ENCODE assay signal across 24 cellular contexts in genomic region chr7:42400373-42400772, GRCh38.
A peak's percentile ranks its signal among the peaks of the same experiment; 100 is the strongest.
DNase-seq lines count a peak whose midpoint lies in the region; ATAC-seq, FAIRE-seq and TF ChIP-seq lines count a peak whose summit lies in the region.
"Had no signal": no experiment of that assay in that cellular context is flagged by ENCODE, and none has a peak within 500 bp of the region (broad histone marks: within the 10 kb centered on the region; RNA-seq: fewer than 3 reads in every experiment).

No MANE protein-coding gene starts in this region.

- in situ Hi-C loops in HepG2 (cut with HindIII; ENCODE audit: extremely low pct_ligation_motif_present, low pct_unique_long_range_greater_than_20kb), result no loop called here

- no peak overlapping the region for H2AFZ ChIP-seq in HepG2 (ENCODE audit: low read length)

- no peak overlapping the region for H3K27ac ChIP-seq in HepG2 (ENCODE audit: extremely low read length, insufficient read depth, low read length)
- no peak overlapping the region for H3K27ac ChIP-seq in right lobe of liver
- H3K27ac ChIP-seq: BLaER1 had no signal

- intact Hi-C loops in HepG2 (cut with micrococcal nuclease; ENCODE audit: unreplicated experiment) (no loop called here), right lobe of liver (cut with DNase I) (no loop called here)

- H4K20me1 ChIP-seq in HepG2 (ENCODE audit: insufficient read depth, low read length), result no peaks in the 10 kb centered on the region
- H4K20me1 ChIP-seq: BLaER1 had no signal

- H3K9ac ChIP-seq in HepG2 (ENCODE audit: insufficient read depth, low read depth, low read length), result no peak overlapping the region
- H3K9ac ChIP-seq: BLaER1 had no signal

- TF ChIP-seq RAD21 in HepG2 (CRISPR knock-in tag; IDR thresholded peaks at IDR 0.05), result no peak

- TF ChIP-seq CTCF in HepG2 (CRISPR knock-in tag; IDR thresholded peaks at IDR 0.05) (no peak), right lobe of liver (IDR thresholded peaks at IDR 0.05) (no peak)

- DNase-seq in HepG2 (ENCODE audit: low spot score) (no peak), right lobe of liver (no peak), cerebellar cortex (ENCODE audit: low spot score) (peak; percentile 3), medulla oblongata (ENCODE audit: extremely low spot score) (no peak), HUDEP-2 (lab: John Stamatoyannopoulos, UW; ENCODE audit: unreplicated experiment in 76 of 76) (no peak)
- DNase-seq: 8988T; ACHN; BE2C; CD4-positive, alpha-beta memory T cell; CD4-positive, CD25-positive, alpha-beta regulatory T cell; CD8-positive, alpha-beta memory T cell; COR-L47; DMS 273 treated with DMSO at 0.1 percent for 48 hours; DMS153; DMS53; DMS79; DND-41; EL; GDM1 had no signal

- H3K79me2 ChIP-seq in HepG2 (ENCODE audit: insufficient read depth, low read length), result no peaks in the 10 kb centered on the region

- peak; percentile 43 for FAIRE-seq in HepG2 (lab: Jason Lieb, UNC)
- FAIRE-seq: A204.1, GM12878, GM12892, GM18507 had no signal

- BruUV-seq in HepG2 (replicated peaks; lab: Mats Ljungman, UMichigan), result no TSS peak

- 3% methylated on average over 4 of the region's 4 CpGs for WGBS in HepG2 (ENCODE audit: low lambda C conversion rate)
- WGBS in right lobe of liver (ENCODE audit: insufficient coverage, low coverage, low lambda C conversion rate, missing lambda C conversion rate), result 38% methylated on average over 4 of the region's 4 CpGs

- no peaks in the 10 kb centered on the region for H3K9me3 ChIP-seq in HepG2 (ENCODE audit: low read length)
- H3K9me3 ChIP-seq in right lobe of liver, result no peaks in the 10 kb centered on the region
- H3K9me3 ChIP-seq: BE2C, BLaER1 had no signal

- POLR2A ChIA-PET in HepG2 (lab: Yijun Ruan, JAX), result no interaction called here

- ATAC-seq in HepG2, result peak; percentile 58; the same call in 2 of the 3 replicates
- ATAC-seq in right lobe of liver, result no peak
- ATAC-seq: GM12878 had no signal

- CTCF ChIA-PET in HepG2 (lab: Yijun Ruan, JAX; ENCODE audit: low intra/inter-chr PET ratio, low total read pairs), result no interaction called here

- H3K4me3 ChIP-seq in HepG2 (replicated peaks in 1 of 3; ENCODE audit: insufficient read depth in 1 of 3, low read depth in 2 of 3, low read length in 3 of 3) (no peak overlapping the region), right lobe of liver (no peak overlapping the region)
- H3K4me3 ChIP-seq: BLaER1, GM12878 had no signal

- peaks cover 6% of the 10 kb centered on the region; the same call in 1 of the 2 replicates for H3K4me1 ChIP-seq in HepG2 (ENCODE audit: insufficient read depth, low read length)
- no peaks in the 10 kb centered on the region for H3K4me1 ChIP-seq in right lobe of liver
- H3K4me1 ChIP-seq: BE2C, BLaER1 had no signal

- no peak for TF ChIP-seq POLR2A in HepG2 (IDR thresholded peaks at IDR 0.05; ENCODE audit: insufficient read depth in 1 of 2, low read depth in 2 of 2, low read length in 2 of 2)
- no peak for TF ChIP-seq POLR2A in right lobe of liver (IDR thresholded peaks at IDR 0.05)

- TF ChIP-seq EP300 in HepG2 (IDR thresholded peaks at IDR 0.05; ENCODE audit: low read depth in 2 of 2, low read length in 2 of 2) (no peak), HepG2 (CRISPR knock-in tag; IDR thresholded peaks at IDR 0.05; ENCODE audit: borderline replicate concordance) (no peak)

- no peak overlapping the region for H3K4me2 ChIP-seq in HepG2 (ENCODE audit: low read depth, low read length)
- H3K4me2 ChIP-seq: BLaER1 had no signal

- H3K27me3 ChIP-seq in HepG2 (ENCODE audit: control insufficient read depth in 1 of 2, insufficient read depth in 2 of 2, low read length in 2 of 2) (no peaks in the 10 kb centered on the region), right lobe of liver (no peaks in the 10 kb centered on the region)
- H3K27me3 ChIP-seq: BE2C, BLaER1 had no signal

- H3K36me3 ChIP-seq in HepG2 (replicated peaks in 1 of 2; ENCODE audit: control insufficient read depth in 1 of 2, insufficient read depth in 2 of 2, low read length in 2 of 2) (no peaks in the 10 kb centered on the region), right lobe of liver (no peaks in the 10 kb centered on the region)
- H3K36me3 ChIP-seq: BE2C, BLaER1 had no signal

TF ChIP-seq in HepG2, 621 proteins besides CTCF, POLR2A, EP300 and RAD21 (continues in another document):
- TF ChIP-seq TOPORS (CRISPR knock-in tag; IDR thresholded peaks at IDR 0.05) (no peak), GMEB2 (CRISPR knock-in tag; IDR thresholded peaks at IDR 0.05; ENCODE audit: low read depth) (no peak), SOX6 (IDR thresholded peaks at IDR 0.05) (no peak), SOX6 (CRISPR knock-in tag; IDR thresholded peaks at IDR 0.05) (0 out of 2 replicates have a peak, but pooled peaks have one; percentile 20), PAXIP1 (CRISPR knock-in tag; conservative IDR thresholded peaks at IDR 0.05) (no peak), ZNF232 (CRISPR knock-in tag; IDR thresholded peaks at IDR 0.05; ENCODE audit: borderline replicate concordance) (no peak), SNAPC5 (CRISPR knock-in tag; IDR thresholded peaks at IDR 0.05; ENCODE audit: borderline replicate concordance) (no peak), NCOR1 (IDR thresholded peaks at IDR 0.05; ENCODE audit: borderline replicate concordance, low read length) (no peak), CBFB (CRISPR knock-in tag; IDR thresholded peaks at IDR 0.05) (no peak), ATF4 (CRISPR knock-in tag; IDR thresholded peaks at IDR 0.05) (no peak), RFX3 (CRISPR knock-in tag; IDR thresholded peaks at IDR 0.05) (no peak), ZNF558 (CRISPR knock-in tag; IDR thresholded peaks at IDR 0.05; ENCODE audit: borderline replicate concordance) (no peak), MTA1 (CRISPR knock-in tag; IDR thresholded peaks at IDR 0.05; ENCODE audit: borderline replicate concordance) (no peak), ZNF10 (CRISPR knock-in tag; IDR thresholded peaks at IDR 0.05; ENCODE audit: borderline replicate concordance, low read depth) (no peak), NFKB2 (CRISPR knock-in tag; IDR thresholded peaks at IDR 0.05; ENCODE audit: borderline replicate concordance) (no peak), ZNF275 (CRISPR knock-in tag; IDR thresholded peaks at IDR 0.05; ENCODE audit: borderline replicate concordance) (no peak), SMAD1 (CRISPR knock-in tag; IDR thresholded peaks at IDR 0.05; ENCODE audit: borderline replicate concordance, low read depth) (no peak), NCOA5 (CRISPR knock-in tag; IDR thresholded peaks at IDR 0.05) (no peak), ZNF547 (CRISPR knock-in tag; IDR thresholded peaks at IDR 0.05) (no peak)
